Comparison of ENCODE assay signal across 7 cellular contexts in genomic region chr22:19942071-19942885, GRCh38. TPM values are rescaled to one million over a fixed set of nuclear protein-coding genes. Genes with fewer than 3 reads are reported as not detected.
A peak's percentile ranks its signal among the peaks of the same experiment; 100 is the strongest.
DNase-seq lines count a peak whose midpoint lies in the region; ATAC-seq and TF ChIP-seq lines count a peak whose summit lies in the region.

No MANE protein-coding gene starts in this region.

- H3K36me3 ChIP-seq in Karpas-422 (ENCODE audit: insufficient read depth, low read length) = no peaks in the 10 kb centered on the region
- H3K36me3 ChIP-seq in osteoblast (ENCODE audit: insufficient read depth, low read length) = no peaks in the 10 kb centered on the region

- H3K27me3 ChIP-seq in Karpas-422 (ENCODE audit: low read length) (no peaks in the 10 kb centered on the region), osteoblast (ENCODE audit: insufficient read depth, low read length) (no peaks in the 10 kb centered on the region)

- peak overlapping the region; percentile 98 for H3K4me3 Mint-ChIP-seq in activated T-helper 1 cell treated with anti-CD3 and anti-CD28 coated beads, Interleukin-12 subunit alpha, Interleukin-12 subunit beta, Interleukin-2, Interleukin-4 antibody, amounts not matched to agents 30 ng/mL and 10 ng/mL and 1 ng/mL, durations not matched to agents 14 hours and 24 hours and 36 hours

- H3K4me2 ChIP-seq in Karpas-422 (ENCODE audit: low read depth, low read length, poor library complexity, severe bottlenecking) = peak overlapping the region; percentile 96
- peak overlapping the region; percentile 99 for H3K4me2 ChIP-seq in osteoblast (ENCODE audit: insufficient read depth, low read length)

- H3K9me3 ChIP-seq in Karpas-422 (ENCODE audit: low read length) = no peaks in the 10 kb centered on the region
- H3K9me3 ChIP-seq in osteoblast (ENCODE audit: low read depth, low read length) = no peaks in the 10 kb centered on the region

- TF ChIP-seq CTCF in osteoblast (IDR thresholded peaks at IDR 0.05; ENCODE audit: extremely low read depth, low read depth, low read length) = no peak

- peak overlapping the region; percentile 100 for H3K9ac ChIP-seq in Karpas-422 (ENCODE audit: low read length)

- H3K9me2 ChIP-seq in Karpas-422 (replicated peaks; ENCODE audit: insufficient read depth, low read length) = no peaks in the 10 kb centered on the region

- H2AFZ ChIP-seq in Karpas-422 (ENCODE audit: low read length) = no peak overlapping the region
- peak overlapping the region; percentile 83 for H2AFZ ChIP-seq in osteoblast (ENCODE audit: low read length)

- intact Hi-C loops in activated T-helper 1 cell treated with anti-CD3 and anti-CD28 coated beads, Interleukin-12 subunit alpha, Interleukin-12 subunit beta, Interleukin-2, Interleukin-4 antibody, amounts not matched to agents 30 ng/mL and 10 ng/mL and 1 ng/mL, durations not matched to agents 14 hours and 24 hours and 36 hours (cut with micrococcal nuclease) = loop anchor here (5.0 kb wide), 1 partner anchor 50 kb away; no protein-coding TSS in a partner anchor

- H3K79me2 ChIP-seq in Karpas-422 (ENCODE audit: low read length) = peaks cover 61% of the 10 kb centered on the region
- peaks cover 59% of the 10 kb centered on the region for H3K79me2 ChIP-seq in osteoblast (ENCODE audit: insufficient read depth, low read length)

- ATAC-seq in HG03139 (IDR thresholded peaks at IDR 0.05; ENCODE audit: unreplicated experiment) = no peak

- H3K27ac ChIP-seq in Karpas-422 (ENCODE audit: low read length) = peak overlapping the region; percentile 88
- H3K27ac ChIP-seq in osteoblast (ENCODE audit: low read depth, low read length) = peak overlapping the region; percentile 99

- peak overlapping the region; percentile 93 for H3K27ac Mint-ChIP-seq in activated T-helper 1 cell treated with anti-CD3 and anti-CD28 coated beads, Interleukin-12 subunit alpha, Interleukin-12 subunit beta, Interleukin-2, Interleukin-4 antibody, amounts not matched to agents 30 ng/mL and 10 ng/mL and 1 ng/mL, durations not matched to agents 14 hours and 24 hours and 36 hours

- H3K36me3 Mint-ChIP-seq in activated T-helper 1 cell treated with anti-CD3 and anti-CD28 coated beads, Interleukin-12 subunit alpha, Interleukin-12 subunit beta, Interleukin-2, Interleukin-4 antibody, amounts not matched to agents 30 ng/mL and 10 ng/mL and 1 ng/mL, durations not matched to agents 14 hours and 24 hours and 36 hours (ENCODE audit: low read depth) = peaks cover 11% of the 10 kb centered on the region

- peaks cover under 1% of the 10 kb centered on the region for H3K9me3 Mint-ChIP-seq in activated T-helper 1 cell treated with anti-CD3 and anti-CD28 coated beads, Interleukin-12 subunit alpha, Interleukin-12 subunit beta, Interleukin-2, Interleukin-4 antibody, amounts not matched to agents 30 ng/mL and 10 ng/mL and 1 ng/mL, durations not matched to agents 14 hours and 24 hours and 36 hours

- DNase-seq in GM04504 (ENCODE audit: low read depth) (peak; percentile 52), Karpas-422 (peak; percentile 86), glomerular visceral epithelial cell (ENCODE audit: extremely low spot score) (peak; percentile 53), osteoblast (ENCODE audit: insufficient read length, low spot score, missing footprints) (peak; percentile 98), NCI-H526 treated with DMSO at 0.1 percent for 48 hours (lab: John Stamatoyannopoulos, UW) (no peak)
- DNase-seq in activated T-helper 1 cell treated with anti-CD3 and anti-CD28 coated beads, Interleukin-12 subunit alpha, Interleukin-12 subunit beta, Interleukin-2, Interleukin-4 antibody, amounts not matched to agents 30 ng/mL and 10 ng/mL and 1 ng/mL, durations not matched to agents 14 hours and 24 hours and 36 hours (ENCODE audit: low spot score) = no peak

- H3K27me3 Mint-ChIP-seq in activated T-helper 1 cell treated with anti-CD3 and anti-CD28 coated beads, Interleukin-12 subunit alpha, Interleukin-12 subunit beta, Interleukin-2, Interleukin-4 antibody, amounts not matched to agents 30 ng/mL and 10 ng/mL and 1 ng/mL, durations not matched to agents 14 hours and 24 hours and 36 hours (ENCODE audit: insufficient read depth) = peaks cover 1% of the 10 kb centered on the region

- H3K4me1 ChIP-seq in Karpas-422 (ENCODE audit: low read length) = peaks cover 29% of the 10 kb centered on the region
- H3K4me1 ChIP-seq in osteoblast (ENCODE audit: insufficient read depth, low read length) = peaks cover 38% of the 10 kb centered on the region

- peak overlapping the region; percentile 94 for H3K4me3 ChIP-seq in Karpas-422 (ENCODE audit: low read length)
- peak overlapping the region; percentile 73 for H3K4me3 ChIP-seq in osteoblast (ENCODE audit: insufficient read depth, low read length)

- H4K20me1 ChIP-seq in Karpas-422 (ENCODE audit: insufficient read depth, low read depth, low read length) (no peaks in the 10 kb centered on the region), osteoblast (ENCODE audit: insufficient read depth, low read length) (no peaks in the 10 kb centered on the region)

- H3K4me1 Mint-ChIP-seq in activated T-helper 1 cell treated with anti-CD3 and anti-CD28 coated beads, Interleukin-12 subunit alpha, Interleukin-12 subunit beta, Interleukin-2, Interleukin-4 antibody, amounts not matched to agents 30 ng/mL and 10 ng/mL and 1 ng/mL, durations not matched to agents 14 hours and 24 hours and 36 hours (ENCODE audit: low read depth) = peaks cover 31% of the 10 kb centered on the region

RNA-seq across cellular contexts. Expression of gene TXNRD2, which starts 0.7 kb away (rescaled TPM):
- 7.0 and 20.7 TPM in 2 replicates for total RNA-seq in Karpas-422 (2014; rRNA removed; shearing (Covaris generic); ENCODE audit: low replicate concordance)
- total RNA-seq in activated T-helper 1 cell treated with anti-CD3 and anti-CD28 coated beads, Interleukin-12 subunit alpha, Interleukin-12 subunit beta, Interleukin-2, Interleukin-4 antibody, amounts not matched to agents 30 ng/mL and 10 ng/mL and 1 ng/mL, durations not matched to agents 14 hours and 24 hours and 36 hours = 19.0 and 20.0 TPM in 2 replicates
- 19.5 and 21.5 TPM in 2 replicates for total RNA-seq in osteoblast

RNA-seq across cellular contexts. Expression of gene COMT, which starts 0.7 kb away (rescaled TPM):
- total RNA-seq in Karpas-422 (2014; rRNA removed; shearing (Covaris generic); ENCODE audit: low replicate concordance) = 72.0 and 181 TPM in 2 replicates
- 99.4 and 112 TPM in 2 replicates for total RNA-seq in activated T-helper 1 cell treated with anti-CD3 and anti-CD28 coated beads, Interleukin-12 subunit alpha, Interleukin-12 subunit beta, Interleukin-2, Interleukin-4 antibody, amounts not matched to agents 30 ng/mL and 10 ng/mL and 1 ng/mL, durations not matched to agents 14 hours and 24 hours and 36 hours
- 220 and 288 TPM in 2 replicates for total RNA-seq in osteoblast

Comparison
In these comparisons a context has a peak if more than half of its experiments do, and no peak if none do; other contexts are left out.
1. DNase-seq: peak in GM04504 (single experiment), Karpas-422 (single experiment), glomerular visceral epithelial cell (single experiment) and osteoblast (single experiment); none in activated T-helper 1 cell treated with anti-CD3 and anti-CD28 coated beads, Interleukin-12 subunit alpha, Interleukin-12 subunit beta, Interleukin-2, Interleukin-4 antibody, amounts not matched to agents 30 ng/mL and 10 ng/mL and 1 ng/mL, durations not matched to agents 14 hours and 24 hours and 36 hours (single experiment) and NCI-H526 treated with DMSO at 0.1 percent for 48 hours (single experiment).